8 cellular contexts compared by ENCODE assay signal in genomic region chr2:1769703-1770422, GRCh38. TPM values are rescaled to one million over a fixed set of nuclear protein-coding genes. Genes with fewer than 3 reads are reported as not detected.
DNase-seq lines count a peak whose midpoint lies in the region; ATAC-seq and TF ChIP-seq lines count a peak whose summit lies in the region.

No MANE protein-coding gene starts in this region.

- peak overlapping the region; percentile 1 for H2AK5ac ChIP-seq in neuronal stem cell (ENCODE audit: low read depth, low read length)

- WGBS in neuronal stem cell (ENCODE audit: extremely low coverage in 2 of 2, insufficient read length in 2 of 2, insufficient replicate concordance in 1 of 2), 2 donors, result no CpG with 5 or more reads among the region's 13 CpGs

- peak; percentile 82 for ATAC-seq in upper lobe of right lung

- H3K18ac ChIP-seq in neuronal stem cell (ENCODE audit: low read length), result no peak overlapping the region

- H3K4me1 ChIP-seq in neuronal stem cell (ENCODE audit: control insufficient read depth in 2 of 2, insufficient read depth in 1 of 2, low read depth in 1 of 2, low read length in 2 of 2) (peaks cover 0 to 8% of the 10 kb centered on the region in 2 donors), upper lobe of right lung (peaks cover 17% of the 10 kb centered on the region)

- no peaks in the 10 kb centered on the region for H3K79me1 ChIP-seq in neuronal stem cell (ENCODE audit: low read depth, low read length)

- H2BK120ac ChIP-seq in neuronal stem cell (ENCODE audit: low read depth, low read length), result no peak overlapping the region

- no peak overlapping the region for H4K91ac ChIP-seq in neuronal stem cell (ENCODE audit: low read depth, low read length, poor library complexity)

- no peak overlapping the region for H2BK5ac ChIP-seq in neuronal stem cell (ENCODE audit: low read length)

- H3K27me3 Mint-ChIP-seq in HFFc6 (ENCODE audit: insufficient read depth), result peaks cover 9% of the 10 kb centered on the region; the same call in 1 of the 2 replicates

- H3K27ac Mint-ChIP-seq in HFFc6, result no peak overlapping the region

- H2BK12ac ChIP-seq in neuronal stem cell (ENCODE audit: low read length), result no peak overlapping the region

- H3K27ac ChIP-seq in neuronal stem cell (replicated peaks; ENCODE audit: low read length) (no peak overlapping the region), upper lobe of right lung (no peak overlapping the region)

- H3K4me3 ChIP-seq in fibroblast of villous mesenchyme (ENCODE audit: low read depth, low read length), result no peak overlapping the region
- H3K4me3 ChIP-seq in neuronal stem cell (ENCODE audit: low read length in 2 of 2), result no peak overlapping the region
- H3K4me3 ChIP-seq in upper lobe of right lung, result no peak overlapping the region

- H3K14ac ChIP-seq in neuronal stem cell (ENCODE audit: low read length), result no peak overlapping the region

- H3K36me3 ChIP-seq in neuronal stem cell (replicated peaks in 1 of 2; ENCODE audit: control insufficient read depth in 2 of 2, insufficient read depth in 2 of 2, low read length in 2 of 2), result no peaks in the 10 kb centered on the region
- H3K36me3 ChIP-seq in upper lobe of right lung, result no peaks in the 10 kb centered on the region

- H4K8ac ChIP-seq in neuronal stem cell (ENCODE audit: low read depth, low read length), result no peak overlapping the region

- peaks cover 27% of the 10 kb centered on the region for H3K4me1 Mint-ChIP-seq in HFFc6 (ENCODE audit: low read depth)

- H2BK15ac ChIP-seq in neuronal stem cell (ENCODE audit: low read length), result no peak overlapping the region

- H3K4ac ChIP-seq in neuronal stem cell (ENCODE audit: low read length), result no peak overlapping the region

- H3K9ac ChIP-seq in neuronal stem cell (ENCODE audit: low read depth, low read length, poor library complexity), result no peak overlapping the region

- intact Hi-C loops in upper lobe of right lung (cut with DNase I), result no loop called here

- H3K27me3 ChIP-seq in neuronal stem cell (ENCODE audit: control insufficient read depth in 3 of 3, insufficient read depth in 3 of 3, low read depth in 1 of 3, low read length in 3 of 3), result peaks cover 0 to 3% (median 0%) of the 10 kb centered on the region in 3 experiments
- H3K27me3 ChIP-seq in upper lobe of right lung, result no peaks in the 10 kb centered on the region

- H3K9me3 ChIP-seq in neuronal stem cell (replicated peaks in 1 of 2; ENCODE audit: control insufficient read depth in 2 of 2, insufficient read depth in 1 of 2, low read depth in 1 of 2, low read length in 2 of 2), result no peaks in the 10 kb centered on the region
- no peaks in the 10 kb centered on the region for H3K9me3 ChIP-seq in upper lobe of right lung

- H3K4me3 Mint-ChIP-seq in HFFc6, result no peak overlapping the region

- H3K36me3 Mint-ChIP-seq in HFFc6 (ENCODE audit: low read depth), result no peaks in the 10 kb centered on the region; the same call in 1 of the 2 replicates

- DNase-seq in Daoy (ENCODE audit: low read depth), result peak; percentile 88
- DNase-seq in HFFc6, result peak; percentile 13
- DNase-seq in NCI-H345 treated with DMSO at 0.1 percent for 48 hours (lab: John Stamatoyannopoulos, UW; ENCODE audit: unreplicated experiment), result peak; percentile 91
- DNase-seq in activated CD8-positive, alpha-beta memory T cell treated with anti-CD3 and anti-CD28 coated beads, Interleukin-2, amount 50 U/mL, for 4 hours, result peak; percentile 64
- DNase-seq in fibroblast of villous mesenchyme (ENCODE audit: low read depth), result peak; percentile 79
- DNase-seq in neuronal stem cell (ENCODE audit: low spot score), result peak; percentile 65
- peak; percentile 80 for DNase-seq in upper lobe of right lung
- DNase-seq in OCI-M2 (lab: John Stamatoyannopoulos, UW; ENCODE audit: unreplicated experiment), result no peak

- no peak overlapping the region for H2AFZ ChIP-seq in neuronal stem cell (ENCODE audit: low read length)

- no peak overlapping the region for H3K23ac ChIP-seq in neuronal stem cell (ENCODE audit: low read depth, low read length, poor library complexity)

- H3K4me2 ChIP-seq in neuronal stem cell (ENCODE audit: insufficient read depth, low read length, poor library complexity, severe bottlenecking), result no peak overlapping the region

- TF ChIP-seq CTCF in HFFc6 (IDR thresholded peaks at IDR 0.05), result peak; percentile 92
- peak; percentile 83 for TF ChIP-seq CTCF in fibroblast of villous mesenchyme (IDR thresholded peaks at IDR 0.05; ENCODE audit: insufficient read depth, low read depth, low read length)
- peak; percentile 78 for TF ChIP-seq CTCF in upper lobe of right lung (IDR thresholded peaks at IDR 0.05)

- H3K9me3 Mint-ChIP-seq in HFFc6, result no peaks in the 10 kb centered on the region

RNA-seq across cellular contexts. Expression of gene PXDN, which starts 25.5 kb away (rescaled TPM):
- total RNA-seq in Daoy (2014; rRNA removed; shearing (Covaris generic)), result 173 and 193 TPM in 2 replicates
- total RNA-seq in HFFc6 (2021; fragmentation: NEBNext Ultra II Directional; extraction: Animal tissue kit (Norgen Biotek cat#: 25700)), result 100 to 1,000 TPM; 283 to 403 (median 323) TPM
- total RNA-seq in fibroblast of villous mesenchyme (296 and 372 TPM in 2 replicates), upper lobe of right lung (58.4 TPM)
- 105 TPM for polyA plus RNA-seq in neuronal stem cell (2013, experiment 1 of 2)
- polyA plus RNA-seq in neuronal stem cell (2013, experiment 2 of 2), result 108 TPM
